ENCODE assay signal across 9 cellular contexts in genomic region chr18:8890957-8891464, GRCh38.
DNase-seq lines count a peak whose midpoint lies in the region; ATAC-seq, FAIRE-seq and TF ChIP-seq lines count a peak whose summit lies in the region.
"Had no signal": no experiment of that assay in that cellular context is flagged by ENCODE, and none has a peak within 500 bp of the region (broad histone marks: within the 10 kb centered on the region; RNA-seq: fewer than 3 reads in every experiment).

No MANE protein-coding gene starts in this region.

- H3K4me3 Mint-ChIP-seq in astrocyte (ENCODE audit: unreplicated experiment), result peak overlapping the region; percentile 37

- TF ChIP-seq CTCF in astrocyte (IDR thresholded peaks at IDR 0.05; ENCODE audit: insufficient read depth, low read depth, low read length), result no peak
- no peak for TF ChIP-seq CTCF in kidney epithelial cell (IDR thresholded peaks at IDR 0.05; ENCODE audit: insufficient read depth, low read length, poor library complexity, severe bottlenecking)
- TF ChIP-seq CTCF in uterus (IDR thresholded peaks at IDR 0.05), result no peak

- intact Hi-C loops in uterus (cut with DNase I; ENCODE audit: low total_unique reads), result no loop called here

- ATAC-seq in HG02759 (IDR thresholded peaks at IDR 0.05; ENCODE audit: unreplicated experiment), result no peak

- FAIRE-seq in astrocyte (lab: Jason Lieb, UNC), result peak; percentile 92

- H3K9ac ChIP-seq in HUES48 (ENCODE audit: low read depth, low read length), result no peak overlapping the region
- H3K9ac ChIP-seq in astrocyte (ENCODE audit: low read length), result peak overlapping the region; percentile 64

- H3K27me3 Mint-ChIP-seq in astrocyte (ENCODE audit: low read depth, unreplicated experiment), result no peaks in the 10 kb centered on the region

- peak; percentile 77 for DNase-seq in AG08396 (ENCODE audit: low spot score)
- DNase-seq in astrocyte (ENCODE audit: low read depth), result peak; percentile 98
- peak; percentile 97 for DNase-seq in kidney epithelial cell (ENCODE audit: low read depth)
- DNase-seq in uterus, result no peak
- no peak for DNase-seq in effector memory CD4-positive, alpha-beta T cell
- DNase-seq in NCI-H1694 treated with DMSO at 0.1 percent for 48 hours (lab: John Stamatoyannopoulos, UW), result no peak
- DNase-seq: activated CD4-positive, CD25-positive, alpha-beta regulatory T cell treated with anti-CD3 and anti-CD28 coated beads, Interleukin-2, amount 50 U/mL, for 72 hours had no signal

- peak overlapping the region; percentile 98 for H3K27ac Mint-ChIP-seq in astrocyte (ENCODE audit: unreplicated experiment)

- H3K27me3 ChIP-seq in HUES48 (ENCODE audit: control insufficient read depth, insufficient read depth, low read length), result no peaks in the 10 kb centered on the region
- no peaks in the 10 kb centered on the region for H3K27me3 ChIP-seq in astrocyte (ENCODE audit: insufficient read depth, low read length)
- H3K27me3 ChIP-seq in kidney epithelial cell (ENCODE audit: control insufficient read depth, insufficient read depth, low read length), result no peaks in the 10 kb centered on the region
- H3K27me3 ChIP-seq in uterus, result no peaks in the 10 kb centered on the region
- H3K27me3 ChIP-seq in effector memory CD4-positive, alpha-beta T cell (replicated peaks; ENCODE audit: control insufficient read depth, insufficient read depth, low read length, poor library complexity, severe bottlenecking), result no peaks in the 10 kb centered on the region

- TF ChIP-seq POLR2A in uterus (IDR thresholded peaks at IDR 0.05), result no peak

- H3K4me2 ChIP-seq in astrocyte (ENCODE audit: low read length), result peak overlapping the region; percentile 71

- peaks cover 6% of the 10 kb centered on the region for H3K4me1 ChIP-seq in HUES48 (ENCODE audit: control insufficient read depth, insufficient read depth, low read length)
- H3K4me1 ChIP-seq in astrocyte (ENCODE audit: insufficient read depth, low read length), result peaks cover 20% of the 10 kb centered on the region
- H3K4me1 ChIP-seq in uterus, result no peaks in the 10 kb centered on the region
- no peaks in the 10 kb centered on the region for H3K4me1 ChIP-seq in effector memory CD4-positive, alpha-beta T cell (ENCODE audit: control insufficient read depth, insufficient read depth, low read length, poor library complexity, severe bottlenecking)

- no peak overlapping the region for H2AFZ ChIP-seq in astrocyte (ENCODE audit: low read depth, low read length)

- H3K4me1 Mint-ChIP-seq in astrocyte (ENCODE audit: low read depth, unreplicated experiment), result peaks cover 34% of the 10 kb centered on the region

- H3K4me3 ChIP-seq in HUES48 (ENCODE audit: low read depth, low read length) (no peak overlapping the region), astrocyte (ENCODE audit: insufficient read depth, low read depth, low read length) (peak overlapping the region; percentile 17), kidney epithelial cell (ENCODE audit: low read depth, low read length) (no peak overlapping the region), uterus (no peak overlapping the region)
- no peak overlapping the region for H3K4me3 ChIP-seq in effector memory CD4-positive, alpha-beta T cell (ENCODE audit: insufficient read depth, low read depth, low read length, poor library complexity, severe bottlenecking)

- H3K36me3 Mint-ChIP-seq in astrocyte (ENCODE audit: low read depth, unreplicated experiment), result peaks cover 6% of the 10 kb centered on the region

- H3K9me3 Mint-ChIP-seq in astrocyte (ENCODE audit: unreplicated experiment), result peaks cover 27% of the 10 kb centered on the region

- H3K36me3 ChIP-seq in HUES48 (ENCODE audit: control insufficient read depth, insufficient read depth, low read length) (no peaks in the 10 kb centered on the region), astrocyte (ENCODE audit: insufficient read depth, low read length) (no peaks in the 10 kb centered on the region), kidney epithelial cell (ENCODE audit: control insufficient read depth, insufficient read depth, low read length) (no peaks in the 10 kb centered on the region), uterus (no peaks in the 10 kb centered on the region)
- H3K36me3 ChIP-seq in effector memory CD4-positive, alpha-beta T cell (ENCODE audit: control insufficient read depth, insufficient read depth, low read length), result no peaks in the 10 kb centered on the region

- 0 out of 2 replicates have a peak, but pooled peaks cover 2% of the 10 kb centered on the region for H3K9me3 ChIP-seq in HUES48 (ENCODE audit: control insufficient read depth, insufficient read depth, low read length)
- no peaks in the 10 kb centered on the region for H3K9me3 ChIP-seq in astrocyte (ENCODE audit: insufficient read depth, low read depth, low read length)
- H3K9me3 ChIP-seq in uterus, result no peaks in the 10 kb centered on the region
- H3K9me3 ChIP-seq in effector memory CD4-positive, alpha-beta T cell (ENCODE audit: control insufficient read depth, low read length), result no peaks in the 10 kb centered on the region

- peak overlapping the region; percentile 83 for H3K27ac ChIP-seq in HUES48 (ENCODE audit: low read depth, low read length)
- H3K27ac ChIP-seq in astrocyte (ENCODE audit: low read depth, low read length), result peak overlapping the region; percentile 80
- H3K27ac ChIP-seq in uterus, result no peak overlapping the region
- no peak overlapping the region for H3K27ac ChIP-seq in effector memory CD4-positive, alpha-beta T cell (ENCODE audit: insufficient read depth, low read length, poor library complexity, severe bottlenecking)

- H3K79me2 ChIP-seq in astrocyte (ENCODE audit: insufficient read depth, low read length), result no peaks in the 10 kb centered on the region

- H4K20me1 ChIP-seq in astrocyte (ENCODE audit: insufficient read depth, low read length), result no peaks in the 10 kb centered on the region

Comparison
In these comparisons a context has a peak if more than half of its experiments do, and no peak if none do; other contexts are left out.
1. DNase-seq: peak in AG08396 (single experiment), astrocyte (single experiment) and kidney epithelial cell (single experiment); none in uterus (0 of 2), effector memory CD4-positive, alpha-beta T cell (0 of 3) and NCI-H1694 treated with DMSO at 0.1 percent for 48 hours (single experiment).
2. H3K27ac ChIP-seq: peak in HUES48 (single experiment) and astrocyte (single experiment); none in uterus (0 of 2) and effector memory CD4-positive, alpha-beta T cell (single experiment).